ENCODE assay signal across 8 cellular contexts in the genomic region with DNA sequence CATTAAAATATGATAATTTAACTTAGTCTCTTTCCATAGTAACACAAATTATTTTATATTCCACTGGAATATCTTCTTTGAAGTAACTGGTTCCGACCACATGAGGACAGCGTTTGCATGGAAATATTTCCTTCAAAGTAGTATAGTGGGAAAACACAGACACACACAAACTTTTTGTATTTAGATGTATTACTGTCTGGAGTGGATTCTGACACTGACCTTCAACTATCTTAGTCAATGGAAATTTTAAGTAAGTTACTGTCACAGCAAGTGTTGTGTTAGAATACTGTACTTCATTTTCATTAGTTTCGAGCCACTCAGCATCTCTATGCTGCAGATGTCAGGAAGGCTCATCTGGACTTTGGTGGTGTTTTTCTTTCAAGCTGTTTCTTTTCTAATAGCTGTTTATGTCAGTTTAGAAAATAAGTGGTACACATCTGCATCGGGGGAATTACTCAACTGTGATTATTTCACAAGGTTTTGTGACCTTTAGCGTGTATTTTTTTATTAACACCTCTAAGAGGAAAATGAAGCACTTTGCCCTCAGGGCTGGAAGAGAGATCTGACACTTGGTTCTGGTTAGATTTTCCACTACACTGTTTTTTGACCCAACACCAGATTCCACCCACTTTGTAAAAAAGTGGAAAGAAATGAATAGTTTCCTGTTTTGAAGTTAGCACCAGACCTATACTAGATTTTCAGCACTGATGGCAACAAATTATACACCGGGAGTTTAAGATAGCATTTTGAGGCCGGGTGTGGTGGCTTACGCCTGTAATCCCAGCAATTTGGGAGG. TPM values are rescaled to one million over a fixed set of nuclear protein-coding genes. Genes with fewer than 3 reads are reported as not detected.
DNase-seq lines count a peak whose midpoint lies in the region; ATAC-seq, FAIRE-seq and TF ChIP-seq lines count a peak whose summit lies in the region.

No MANE protein-coding gene starts in this region.

- no peak overlapping the region for H3K4me3 Mint-ChIP-seq in effector memory CD8-positive, alpha-beta T cell

- in situ Hi-C loops in IMR-90 (cut with MboI; ENCODE audit: low sequenced_read_pairs) = no loop called here
- in situ Hi-C loops in GM12878 (cut with MboI) = loop anchor here (10.0 kb wide), 1 partner anchor 328 kb away; no protein-coding TSS in a partner anchor

- TF ChIP-seq POLR2A in IMR-90 (IDR thresholded peaks at IDR 0.05; ENCODE audit: low read depth, low read length) (peak; percentile 33; the same call in 1 of the 2 replicates), GM12878 (IDR thresholded peaks at IDR 0.05; ENCODE audit: low read depth, low read length) (no peak)

- TF ChIP-seq CTCF in BE2C (IDR thresholded peaks at IDR 0.05; ENCODE audit: low read depth, low read length) (peak; percentile 60), IMR-90 (conservative IDR thresholded peaks at IDR 0.05; ENCODE audit: low read depth, low read length) (peak; percentile 85), GM12878 (IDR thresholded peaks at IDR 0.05 in 2 of 3, conservative IDR thresholded peaks at IDR 0.05 in 1 of 3; ENCODE audit: control insufficient read depth in 2 of 3, extremely low read depth in 1 of 3, insufficient read depth in 1 of 3, low read depth in 3 of 3, low read length in 3 of 3) (peak; percentile 6 to 34 (median 19); a peak in 3 of 6 replicates), lower lobe of right lung (IDR thresholded peaks at IDR 0.05) (peak; percentile 33)

- RAD21 ChIA-PET in GM12878 (lab: Charles Lee; ENCODE audit: unreplicated experiment) = no interaction called here

- H2BK120ac ChIP-seq in IMR-90 (ENCODE audit: low read depth, low read length) = no peak overlapping the region

- no peaks in the 10 kb centered on the region for H3K79me1 ChIP-seq in IMR-90 (ENCODE audit: low read depth in 1 of 2, low read length in 2 of 2)

- no peaks in the 10 kb centered on the region for H3K4me1 Mint-ChIP-seq in effector memory CD8-positive, alpha-beta T cell (ENCODE audit: low read depth in 2 of 2)

- H3K14ac ChIP-seq in IMR-90 (replicated peaks; ENCODE audit: low read depth, low read length) = no peak overlapping the region

- POLR2A ChIA-PET in IMR-90 (lab: Charles Lee; ENCODE audit: unreplicated experiment) (no interaction called here), GM12878 (lab: Charles Lee) (no interaction called here)

- no peak overlapping the region for H2AK5ac ChIP-seq in IMR-90 (ENCODE audit: low read depth, low read length)

- H3K9ac ChIP-seq in IMR-90 (ENCODE audit: low read depth, low read length) (no peak overlapping the region), GM12878 (ENCODE audit: control insufficient read depth, insufficient read depth, low read length) (no peak overlapping the region)

- H4K20me1 ChIP-seq in IMR-90 (ENCODE audit: insufficient read depth, low read length) (no peaks in the 10 kb centered on the region), GM12878 (ENCODE audit: control insufficient read depth, insufficient read depth) (no peaks in the 10 kb centered on the region)

- FAIRE-seq in GM12878 (lab: Jason Lieb, UNC) (no peak), GM19239 (lab: Jason Lieb, UNC) (no peak)

- H3K56ac ChIP-seq in IMR-90 (ENCODE audit: extremely low read depth, insufficient read depth, low read length) = no peak overlapping the region

- TF ChIP-seq EP300 in GM12878 (IDR thresholded peaks at IDR 0.05; ENCODE audit: borderline replicate concordance in 1 of 2, control insufficient read depth in 1 of 2, low read depth in 2 of 2, low read length in 2 of 2) = no peak

- H3K27me3 Mint-ChIP-seq in effector memory CD8-positive, alpha-beta T cell = peaks cover 28 to 33% of the 10 kb centered on the region in 2 donors

- H3K36me3 ChIP-seq in BE2C = no peaks in the 10 kb centered on the region
- no peaks in the 10 kb centered on the region for H3K36me3 ChIP-seq in IMR-90 (ENCODE audit: control insufficient read depth, insufficient read depth, low read length)
- H3K36me3 ChIP-seq in GM12878 (ENCODE audit: control insufficient read depth in 2 of 2, insufficient read depth in 2 of 2, low read length in 1 of 2) = no peaks in the 10 kb centered on the region
- H3K36me3 ChIP-seq in lower lobe of right lung = no peaks in the 10 kb centered on the region

- H4K5ac ChIP-seq in IMR-90 (ENCODE audit: low read depth, low read length) = no peak overlapping the region

- H2BK20ac ChIP-seq in IMR-90 (ENCODE audit: low read depth, low read length) = no peak overlapping the region

- no peaks in the 10 kb centered on the region for H3K9me3 Mint-ChIP-seq in effector memory CD8-positive, alpha-beta T cell

- no peak overlapping the region for H3K4ac ChIP-seq in IMR-90 (ENCODE audit: low read depth, low read length)

- H3K27me3 ChIP-seq in BE2C (no peaks in the 10 kb centered on the region), IMR-90 (ENCODE audit: control insufficient read depth, insufficient read depth, low read length) (peaks cover 8% of the 10 kb centered on the region), GM12878 (replicated peaks in 1 of 2; ENCODE audit: control insufficient read depth in 2 of 2, insufficient read depth in 2 of 2, low read length in 1 of 2) (no peaks in the 10 kb centered on the region), lower lobe of right lung (ENCODE audit: low read depth) (no peaks in the 10 kb centered on the region)

- CTCF ChIA-PET in IMR-90 (lab: Yijun Ruan, JAX) = interaction anchor here (0.7 to 1.0 kb wide), 3 partner anchors 11 to 313 kb away, joined by 3 read pairs; no protein-coding TSS in a partner anchor
- CTCF ChIA-PET in GM12878 (lab: Yijun Ruan, JAX) = interaction anchor here (0.6 kb wide), 1 partner anchor 326 kb away, joined by 5 read pairs; no protein-coding TSS in a partner anchor

- no TSS peak for BruUV-seq in IMR-90 (replicated peaks; lab: Mats Ljungman, UMichigan)
- no TSS peak for BruUV-seq in GM12878 (replicated peaks; lab: Mats Ljungman, UMichigan)

- DNase-seq in BE2C = no peak
- DNase-seq in IMR-90 = peak; percentile 42
- DNase-seq in GM12878 (ENCODE audit: low read depth, low spot score) = no peak
- no peak for DNase-seq in lower lobe of right lung
- no peak for DNase-seq in GM19239 (ENCODE audit: insufficient read length, low spot score)
- DNase-seq in cerebellar nuclear complex (lab: John Stamatoyannopoulos, UW) = no peak
- no peak for DNase-seq in effector memory CD8-positive, alpha-beta T cell

- dilution Hi-C loops in IMR-90 (cut with HindIII; ENCODE audit: low sequenced_read_pairs, unreplicated experiment) = no loop called here

- TF ChIP-seq RAD21 in IMR-90 (IDR thresholded peaks at IDR 0.05; ENCODE audit: low read length) (peak; percentile 91), GM12878 (IDR thresholded peaks at IDR 0.05; ENCODE audit: insufficient read depth, low read depth, low read length) (peak; percentile 43)

- intact Hi-C loops in IMR-90 (cut with micrococcal nuclease) = loop anchor here (1.0 to 5.0 kb wide), 3 partner anchors 211 to 552 kb away; no protein-coding TSS in a partner anchor
- intact Hi-C loops in GM12878 (cut with micrococcal nuclease; ENCODE audit: unreplicated experiment) = no loop called here
- intact Hi-C loops in lower lobe of right lung (cut with DNase I) = loop anchor here (10.0 kb wide), 1 partner anchor 328 kb away; no protein-coding TSS in a partner anchor

- no peak overlapping the region for H3K4me2 ChIP-seq in IMR-90 (ENCODE audit: low read depth, low read length)
- no peak overlapping the region for H3K4me2 ChIP-seq in GM12878 (ENCODE audit: control insufficient read depth, insufficient read depth)

- H3K4me1 ChIP-seq in BE2C = no peaks in the 10 kb centered on the region
- no peaks in the 10 kb centered on the region for H3K4me1 ChIP-seq in IMR-90 (ENCODE audit: control insufficient read depth, insufficient read depth, low read length)
- H3K4me1 ChIP-seq in GM12878 (ENCODE audit: control insufficient read depth, insufficient read depth, low read length) = no peaks in the 10 kb centered on the region
- no peaks in the 10 kb centered on the region for H3K4me1 ChIP-seq in lower lobe of right lung

- no peak overlapping the region for H4K8ac ChIP-seq in IMR-90 (ENCODE audit: low read depth in 2 of 2, low read length in 2 of 2)

- H3K27ac ChIP-seq in IMR-90 (ENCODE audit: insufficient read depth, low read length) (no peak overlapping the region), GM12878 (ENCODE audit: control insufficient read depth, insufficient read depth) (no peak overlapping the region), lower lobe of right lung (no peak overlapping the region)

- no peak overlapping the region for H2BK15ac ChIP-seq in IMR-90 (ENCODE audit: low read depth, low read length)

- no peak overlapping the region for H3K27ac Mint-ChIP-seq in effector memory CD8-positive, alpha-beta T cell

- no peaks in the 10 kb centered on the region for H3K9me1 ChIP-seq in IMR-90 (ENCODE audit: insufficient read depth, low read length)

- H3K4me3 ChIP-seq in BE2C (ENCODE audit: low read depth, low read length) (no peak overlapping the region), IMR-90 (ENCODE audit: insufficient read depth, low read depth, low read length) (no peak overlapping the region), GM12878 (no peak overlapping the region), lower lobe of right lung (no peak overlapping the region)

- H3K18ac ChIP-seq in IMR-90 (ENCODE audit: low read depth, low read length) = no peak overlapping the region

- no peaks in the 10 kb centered on the region for H3K36me3 Mint-ChIP-seq in effector memory CD8-positive, alpha-beta T cell (ENCODE audit: insufficient read depth)

- H3K23ac ChIP-seq in IMR-90 (ENCODE audit: low read depth, low read length) = no peak overlapping the region

- no peak overlapping the region for H2AK9ac ChIP-seq in IMR-90 (replicated peaks; ENCODE audit: low read depth, low read length, poor library complexity)

- H4K91ac ChIP-seq in IMR-90 (ENCODE audit: insufficient read depth, low read depth, low read length) = no peak overlapping the region

- SMC1A ChIA-PET in GM12878 (lab: Charles Lee; ENCODE audit: uncharacterized antibody, unreplicated experiment) = interaction anchor here (0.6 to 1.1 kb wide), 2 partner anchors 150 to 329 kb away, joined by 3 read pairs; no protein-coding TSS in a partner anchor

- no peaks in the 10 kb centered on the region for H3K9me3 ChIP-seq in BE2C
- H3K9me3 ChIP-seq in IMR-90 (ENCODE audit: control insufficient read depth, insufficient read depth, low read length) = no peaks in the 10 kb centered on the region
- H3K9me3 ChIP-seq in GM12878 (replicated peaks; ENCODE audit: control insufficient read depth, insufficient read depth, low read length) = no peaks in the 10 kb centered on the region
- no peaks in the 10 kb centered on the region for H3K9me3 ChIP-seq in lower lobe of right lung

- WGBS in IMR-90 (ENCODE audit: extremely low coverage in 2 of 2, insufficient read length in 1 of 2), 2 experiments = no CpG with 5 or more reads among the region's 8 CpGs
- WGBS in GM12878 (ENCODE audit: insufficient coverage, insufficient replicate concordance, low lambda C conversion rate, missing lambda C conversion rate) = 47% methylated on average over 8 of the region's 8 CpGs

- H2BK5ac ChIP-seq in IMR-90 (ENCODE audit: low read depth, low read length, poor library complexity, severe bottlenecking) = no peak overlapping the region

- no peaks in the 10 kb centered on the region for H3K79me2 ChIP-seq in GM12878 (ENCODE audit: control insufficient read depth, insufficient read depth, low read length)

- H2AFZ ChIP-seq in IMR-90 (replicated peaks; ENCODE audit: low read length, poor library complexity) (no peak overlapping the region), GM12878 (ENCODE audit: control insufficient read depth, low read depth, low read length) (no peak overlapping the region)

- ATAC-seq in IMR-90 (ENCODE audit: low read depth) (peak; percentile 70), GM12878 (no peak), lower lobe of right lung (peak in 1 of 2 donors; percentile 44), GM19395 (IDR thresholded peaks at IDR 0.05; ENCODE audit: unreplicated experiment) (no peak)
- ATAC-seq in effector memory CD8-positive, alpha-beta T cell (replicated peaks) = no peak

RNA-seq across cellular contexts. Expression of gene THOC1, which starts 18.9 kb away (rescaled TPM):
- polyA plus RNA-seq in BE2C (2012; ENCODE audit: insufficient read depth, insufficient read length, low read depth) = 29.8 TPM
- total RNA-seq in IMR-90 (2012; rRNA removed) = 13.3 and 27.2 TPM in 2 replicates
- polyA plus RNA-seq in IMR-90 (2012; rRNA removed) = 14.1 and 15.8 TPM in 2 replicates
- polyA plus RNA-seq in IMR-90 (2012; cell fraction: cytosol; rRNA removed) = 0.35 and 0.88 TPM in 2 replicates
- polyA plus RNA-seq in IMR-90 (2012; cell fraction: nucleus; rRNA removed; ENCODE audit: low replicate concordance) = 3.1 and 32.8 TPM in 2 replicates
- total RNA-seq in GM12878 (2013; cell fraction: nucleolus; rRNA removed) = 595 and 614 TPM in 2 replicates
- total RNA-seq in GM12878 (2014; rRNA removed) = 45.7 and 53.8 TPM in 2 replicates
- 62.4 and 66.3 TPM in 2 replicates for total RNA-seq in GM12878 (2014; rRNA removed; fragmentation: Illumina TruSeq; extraction: Trizol)
- 28.4 and 32.8 TPM in 2 replicates for total RNA-seq in GM12878 (2021)
- 19.7 TPM for polyA plus RNA-seq in GM12878 (2011; ENCODE audit: low read depth)
- 99.8 and 158 TPM in 2 replicates for polyA plus RNA-seq in GM12878 (2011; rRNA removed)
- 14.2 and 16.1 TPM in 2 replicates for polyA plus RNA-seq in GM12878 (2011; cell fraction: cytosol; rRNA removed)
- polyA plus RNA-seq in GM12878 (2011; cell fraction: nucleus; rRNA removed) = 162 and 172 TPM in 2 replicates
- polyA plus RNA-seq in GM12878 (2012) = 32.8 and 33.9 TPM in 2 replicates
- 57.0 and 63.7 TPM in 2 replicates for polyA plus RNA-seq in GM12878 (2014; fragmentation: Illumina TruSeq; extraction: Trizol)
- 10 to 100 TPM; 35.5 to 38.5 TPM for polyA plus RNA-seq in GM12878 (2014; fragmentation: Nextera tagmentation; extraction: Ambion mirVana)
- polyA plus RNA-seq in GM12878 (2014; rRNA removed) = 36.1 and 47.8 TPM in 2 replicates
- 10 to 100 TPM; 50.2 to 54.2 TPM for polyA plus RNA-seq in GM12878 (2016; fragmentation: Nextera tagmentation; extraction: Ambion mirVana)
- polyA minus RNA-seq in GM12878 (2011; rRNA and poly(A)+ RNA removed) = 54.7 and 70.8 TPM in 2 replicates
- polyA minus RNA-seq in GM12878 (2011; cell fraction: cytosol; rRNA and poly(A)+ RNA removed) = 11.8 and 12.4 TPM in 2 replicates
- polyA minus RNA-seq in GM12878 (2011; cell fraction: nucleus; rRNA and poly(A)+ RNA removed) = 90.9 and 134 TPM in 2 replicates
- 31.1 TPM for total RNA-seq in lower lobe of right lung

Comparison
In these comparisons a context has a peak if more than half of its experiments do, and no peak if none do; other contexts are left out.
1. CTCF ChIP-seq: peak in every context shown above with its lines; median percentile 85 in IMR-90; 60 in BE2C; 33 in lower lobe of right lung; 19 in GM12878.